In the genomic region with DNA sequence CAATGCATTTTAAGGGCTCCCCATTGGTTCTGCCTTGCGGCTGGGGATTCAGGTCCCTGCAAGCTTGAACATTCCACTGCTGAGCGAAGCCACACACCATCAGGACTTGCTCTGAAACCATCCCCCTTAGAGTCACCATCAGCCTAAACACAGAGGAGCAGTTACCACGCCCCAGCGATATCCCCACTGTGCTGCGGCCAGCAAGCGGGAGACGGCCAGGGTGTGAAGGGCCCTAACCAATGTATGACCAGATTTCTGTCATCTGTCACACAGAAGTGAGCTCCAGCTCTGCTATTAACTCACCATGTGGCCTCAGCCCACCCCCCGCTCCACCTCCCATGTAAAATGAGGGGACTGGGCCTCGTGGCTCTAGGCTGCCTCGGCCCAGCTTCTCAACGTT, we compare ENCODE assay signal across 9 cellular contexts. TPM values are rescaled to one million over a fixed set of nuclear protein-coding genes. Genes with fewer than 3 reads are reported as not detected.
DNase-seq lines count a peak whose midpoint lies in the region; ATAC-seq and TF ChIP-seq lines count a peak whose summit lies in the region.
"Had no signal": no experiment of that assay in that cellular context is flagged by ENCODE, and none has a peak within 500 bp of the region (broad histone marks: within the 10 kb centered on the region; RNA-seq: fewer than 3 reads in every experiment).

No MANE protein-coding gene starts in this region.

- H3K4me2 ChIP-seq in BLaER1 treated with 17β-estradiol and CSF1 and Interleukin-3, amounts not matched to agents 10 nM and 100 nM: peak overlapping the region; percentile 92 to 99 (median 96)

- H3K4me1 Mint-ChIP-seq in activated naive CD8-positive, alpha-beta T cell (ENCODE audit: low read depth): peaks cover 89% of the 10 kb centered on the region

- H3K27ac Mint-ChIP-seq in activated naive CD8-positive, alpha-beta T cell: peak overlapping the region; percentile 87

- no peak for TF ChIP-seq POLR2A in upper lobe of left lung (IDR thresholded peaks at IDR 0.05)

- H3K27me3 Mint-ChIP-seq in activated naive CD8-positive, alpha-beta T cell: no peaks in the 10 kb centered on the region

- H3K27ac ChIP-seq in BLaER1 treated with 17β-estradiol and CSF1 and Interleukin-3, amounts not matched to agents 10 nM and 100 nM: peak overlapping the region in 10 of 11 experiments; percentile 33 to 75 (median 63); a peak in 19 of 22 replicates
- H3K27ac ChIP-seq in upper lobe of left lung: peak overlapping the region in 2 of 4 donors; percentile 22 to 25

- 0 out of 22 replicates have a peak, but pooled peaks cover 0 to 8% (median 0%) of the 10 kb centered on the region in 11 experiments for H3K36me3 ChIP-seq in BLaER1 treated with 17β-estradiol and CSF1 and Interleukin-3, amounts not matched to agents 10 nM and 100 nM
- H3K36me3 ChIP-seq in H7 (replicated peaks; ENCODE audit: control insufficient read depth, insufficient read depth, low read length) (no peaks in the 10 kb centered on the region; the same call in 1 of the 2 replicates), upper lobe of left lung (no peaks in the 10 kb centered on the region)

- no peaks in the 10 kb centered on the region for H3K9me3 Mint-ChIP-seq in activated naive CD8-positive, alpha-beta T cell (ENCODE audit: low read depth)

- ATAC-seq in upper lobe of left lung (ENCODE audit: low FRiP score in 2 of 2): no peak

- H3K4me3 ChIP-seq in BLaER1 treated with 17β-estradiol and CSF1 and Interleukin-3, amounts not matched to agents 10 nM and 100 nM: peak overlapping the region in 9 of 10 experiments; percentile 10 to 55 (median 31); a peak in 10 of 20 replicates
- H3K4me3 ChIP-seq in H7 (ENCODE audit: insufficient read depth, low read depth, low read length): no peak overlapping the region
- H3K4me3 ChIP-seq in upper lobe of left lung: no peak overlapping the region
- H3K4me3 ChIP-seq: skin epidermis had no signal

- H3K9ac ChIP-seq in BLaER1 treated with 17β-estradiol and CSF1 and Interleukin-3, amounts not matched to agents 10 nM and 100 nM: peak overlapping the region in 9 of 11 experiments; percentile 53 to 67 (median 61); a peak in 16 of 22 replicates

- peaks cover 34 to 100% (median 99%) of the 10 kb centered on the region in 11 experiments; a peak in 21 of 22 replicates for H4K20me1 ChIP-seq in BLaER1 treated with 17β-estradiol and CSF1 and Interleukin-3, amounts not matched to agents 10 nM and 100 nM

- peak overlapping the region; percentile 49 for H3K4me3 Mint-ChIP-seq in activated naive CD8-positive, alpha-beta T cell

- WGBS in upper lobe of left lung, 2 donors: 84 to 100% methylated on average over 2 to 11 of the region's 11 CpGs

- DNase-seq in H7: peak; percentile 52
- peak; percentile 53 for DNase-seq in myocyte (ENCODE audit: low read depth)
- DNase-seq in dermis blood vessel endothelial cell: no peak
- DNase-seq in T-helper 9 cell: no peak
- no peak for DNase-seq in HUDEP-2 (lab: John Stamatoyannopoulos, UW; ENCODE audit: unreplicated experiment in 76 of 76)
- DNase-seq in upper lobe of left lung: no peak

- peaks cover 53 to 100% (median 93%) of the 10 kb centered on the region in 10 experiments for H3K4me1 ChIP-seq in BLaER1 treated with 17β-estradiol and CSF1 and Interleukin-3, amounts not matched to agents 10 nM and 100 nM
- H3K4me1 ChIP-seq in upper lobe of left lung: peaks cover 18 to 62% (median 32%) of the 10 kb centered on the region in 4 donors

- no peaks in the 10 kb centered on the region for H3K9me3 ChIP-seq in BLaER1 treated with 17β-estradiol and CSF1 and Interleukin-3, amounts not matched to agents 10 nM and 100 nM (replicated peaks in 1 of 11)
- no peaks in the 10 kb centered on the region for H3K9me3 ChIP-seq in upper lobe of left lung

- peaks cover 2% of the 10 kb centered on the region for H3K36me3 Mint-ChIP-seq in activated naive CD8-positive, alpha-beta T cell

- no peak for TF ChIP-seq CTCF in upper lobe of left lung (IDR thresholded peaks at IDR 0.05)

- peaks cover 0 to 7% (median 0%) of the 10 kb centered on the region in 11 experiments; a peak in 1 of 22 replicates for H3K27me3 ChIP-seq in BLaER1 treated with 17β-estradiol and CSF1 and Interleukin-3, amounts not matched to agents 10 nM and 100 nM
- H3K27me3 ChIP-seq in H7 (ENCODE audit: control insufficient read depth, insufficient read depth, low read length) (no peaks in the 10 kb centered on the region), upper lobe of left lung (no peaks in the 10 kb centered on the region)

- no peak for TF ChIP-seq EP300 in upper lobe of left lung (IDR thresholded peaks at IDR 0.05)

RNA-seq across cellular contexts. Expression of a gene that starts 29.6 kb away (rescaled TPM):
- 25.2 and 34.0 TPM in 2 replicates for total RNA-seq in H7 (2014; rRNA removed; shearing (Covaris generic))
- total RNA-seq in myocyte: 7.2 and 11.5 TPM in 2 replicates
- 1.0 TPM for polyA plus RNA-seq in myocyte (2012)
- 31.1 and 50.0 TPM in 2 replicates for total RNA-seq in dermis blood vessel endothelial cell
- 100 to 1,000 TPM in 1 of 6 donors, 10 to 100 TPM in 5; 33.1 to 119 (median 54.5) TPM for total RNA-seq in upper lobe of left lung

Comparison
In these comparisons a context has a peak if more than half of its experiments do, and no peak if none do; other contexts are left out.
1. H3K4me3 ChIP-seq: peak in BLaER1 treated with 17β-estradiol and CSF1 and Interleukin-3, amounts not matched to agents 10 nM and 100 nM (9 of 10); none in H7 (single experiment) and upper lobe of left lung (0 of 4).
2. DNase-seq: peak in H7 (single experiment) and myocyte (single experiment); none in dermis blood vessel endothelial cell (single experiment), T-helper 9 cell (single experiment), HUDEP-2 (0 of 76) and upper lobe of left lung (0 of 2).